9 cellular contexts compared by ENCODE assay signal in the genomic region with DNA sequence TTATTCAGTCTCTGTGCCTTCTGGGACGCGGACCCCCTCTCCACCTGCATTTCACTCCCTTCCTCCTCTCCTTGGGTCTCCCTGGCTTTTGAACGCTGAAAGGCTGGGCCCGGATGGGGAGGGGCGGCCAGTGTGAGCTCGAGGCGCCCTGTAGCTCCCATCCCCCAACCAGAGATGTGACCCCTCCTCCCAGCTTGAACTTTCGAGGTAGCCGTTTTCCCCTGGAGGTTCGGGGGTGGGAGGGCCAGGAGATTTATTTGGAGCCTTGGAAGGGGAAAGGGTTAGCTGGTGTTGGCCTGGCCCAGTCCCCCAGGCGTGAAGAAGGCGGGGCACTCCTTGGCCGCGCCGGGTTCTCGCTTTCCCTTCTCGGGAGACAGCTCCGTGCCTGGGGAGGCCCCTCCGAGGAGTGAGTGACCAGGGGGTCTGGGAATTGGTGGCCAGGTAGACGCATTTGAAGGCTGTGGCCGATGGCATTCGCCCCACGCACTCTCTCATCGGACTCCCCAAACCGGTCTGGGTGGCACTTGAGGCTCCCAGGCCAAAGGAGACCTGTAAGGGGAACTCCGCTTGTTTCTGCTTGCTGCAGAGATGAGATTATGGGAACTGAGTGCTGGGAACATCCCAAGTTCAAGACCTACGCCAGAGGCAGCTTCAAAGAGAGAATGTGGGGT. TPM values are rescaled to one million over a fixed set of nuclear protein-coding genes. Genes with fewer than 3 reads are reported as not detected.
DNase-seq lines count a peak whose midpoint lies in the region.
"Had no signal": no experiment of that assay in that cellular context is flagged by ENCODE, and none has a peak within 500 bp of the region (broad histone marks: within the 10 kb centered on the region; RNA-seq: fewer than 3 reads in every experiment).

No MANE protein-coding gene starts in this region.

- peaks cover 8 to 30% of the 10 kb centered on the region in 2 donors for H3K36me3 Mint-ChIP-seq in CD4-positive, alpha-beta memory T cell
- H3K36me3 Mint-ChIP-seq in activated naive CD4-positive, alpha-beta T cell treated with anti-CD3 and anti-CD28 coated beads for 36 hours (ENCODE audit: low read depth) = peaks cover 8% of the 10 kb centered on the region

- peak overlapping the region; percentile 17 for H4K12ac ChIP-seq in trophoblast cell (ENCODE audit: low read depth, low read length)

- WGBS in trophoblast cell (ENCODE audit: extremely low coverage, insufficient coverage, insufficient read length) = no CpG with 5 or more reads among the region's 27 CpGs

- H3K27ac Mint-ChIP-seq in CD4-positive, alpha-beta memory T cell = peak overlapping the region; percentile 32 to 91 (median 85)
- no peak overlapping the region for H3K27ac Mint-ChIP-seq in activated naive CD4-positive, alpha-beta T cell treated with anti-CD3 and anti-CD28 coated beads for 36 hours

- no peak overlapping the region for H2BK120ac ChIP-seq in trophoblast cell (ENCODE audit: insufficient read depth, low read length, poor library complexity)

- no peak overlapping the region for H3K4ac ChIP-seq in trophoblast cell (ENCODE audit: low read depth, low read length)

- intact Hi-C loops in CD4-positive, alpha-beta memory T cell (cut with micrococcal nuclease) = no loop called here
- intact Hi-C loops in activated naive CD4-positive, alpha-beta T cell treated with anti-CD3 and anti-CD28 coated beads for 36 hours (cut with micrococcal nuclease) = loop anchor here (2.0 to 10.0 kb wide), 3 partner anchors 25 to 1161 kb away; no protein-coding TSS in a partner anchor
- intact Hi-C loops in cardiac septum (cut with DNase I) = loop anchor here (2.0 to 10.0 kb wide), 3 partner anchors 141 to 1045 kb away; a partner anchor contains a TSS

- H3K14ac ChIP-seq in trophoblast cell (ENCODE audit: low read length) = peak overlapping the region; percentile 9

- no peak overlapping the region for H2BK12ac ChIP-seq in trophoblast cell (ENCODE audit: low read length)

- peaks cover 6% of the 10 kb centered on the region for H3K36me3 ChIP-seq in CD4-positive, alpha-beta memory T cell (ENCODE audit: insufficient read depth, low read length)
- peaks cover 0 to 5% of the 10 kb centered on the region in 2 experiments for H3K36me3 ChIP-seq in trophoblast cell (ENCODE audit: control insufficient read depth in 1 of 2, insufficient read depth in 2 of 2, low read length in 2 of 2)

- no peak overlapping the region for H2BK5ac ChIP-seq in trophoblast cell (ENCODE audit: low read depth, low read length, poor library complexity)

- H3K23ac ChIP-seq in trophoblast cell (ENCODE audit: low read length) = no peak overlapping the region

- peak overlapping the region; percentile 87 for H3K4me2 ChIP-seq in trophoblast cell (ENCODE audit: low read length)

- CTCF ChIA-PET in CD4-positive, alpha-beta memory T cell (lab: Charles Lee; ENCODE audit: partially characterized antibody) = interaction anchor here (0.6 to 1.4 kb wide), 4 partner anchors 9 to 285 kb away, joined by 3 to 8 read pairs (median 4); no protein-coding TSS in a partner anchor
- CTCF ChIA-PET in activated naive CD4-positive, alpha-beta T cell treated with anti-CD3 and anti-CD28 coated beads for 36 hours (lab: Charles Lee) = interaction anchor here (1.2 to 5.8 kb wide), 2 partner anchors 118 to 142 kb away, joined by 5 to 42 read pairs; a partner anchor contains a TSS

- H3K9me3 Mint-ChIP-seq in CD4-positive, alpha-beta memory T cell = no peaks in the 10 kb centered on the region
- H3K9me3 Mint-ChIP-seq in activated naive CD4-positive, alpha-beta T cell treated with anti-CD3 and anti-CD28 coated beads for 36 hours = no peaks in the 10 kb centered on the region

- no peaks in the 10 kb centered on the region for H3K27me3 ChIP-seq in CD4-positive, alpha-beta memory T cell (ENCODE audit: insufficient read depth, low read length)
- H3K27me3 ChIP-seq in trophoblast cell (ENCODE audit: insufficient read depth, low read length) = no peaks in the 10 kb centered on the region

- H3K4me3 ChIP-seq in CD4-positive, alpha-beta memory T cell (ENCODE audit: low read length in 2 of 2) = peak overlapping the region; percentile 43 to 73
- H3K4me3 ChIP-seq in Jurkat, Clone E6-1 (ENCODE audit: low read length) = peak overlapping the region; percentile 68
- H3K4me3 ChIP-seq in trophoblast cell (ENCODE audit: low read depth, low read length) = peak overlapping the region; percentile 77

- H2AK5ac ChIP-seq in trophoblast cell (ENCODE audit: low read length) = no peak overlapping the region

- POLR2A ChIA-PET in CD4-positive, alpha-beta memory T cell (lab: Charles Lee; ENCODE audit: partially characterized antibody) = interaction anchor here (1.0 to 1.7 kb wide), 3 partner anchors 8 to 418 kb away, joined by 4 to 5 read pairs (median 4); a partner anchor contains a TSS

- H4K8ac ChIP-seq in trophoblast cell (ENCODE audit: low read depth, low read length) = peak overlapping the region; percentile 50

- peak overlapping the region; percentile 81 for H2AFZ ChIP-seq in trophoblast cell (ENCODE audit: insufficient read depth, low read length, poor library complexity)

- H3K4me3 Mint-ChIP-seq in CD4-positive, alpha-beta memory T cell = peak overlapping the region; percentile 91 to 95 (median 93)
- H3K4me3 Mint-ChIP-seq in activated naive CD4-positive, alpha-beta T cell treated with anti-CD3 and anti-CD28 coated beads for 36 hours = peak overlapping the region; percentile 88

- H3K79me2 ChIP-seq in trophoblast cell (ENCODE audit: control insufficient read depth, insufficient read depth, low read length, poor library complexity) = peaks cover 2% of the 10 kb centered on the region

- peak in 4 of 5 donors; percentile 4 to 20 (median 8) for DNase-seq in CD4-positive, alpha-beta memory T cell
- DNase-seq in Jurkat, Clone E6-1 (ENCODE audit: low read depth, low spot score) = no peak
- DNase-seq in activated naive CD4-positive, alpha-beta T cell treated with anti-CD3 and anti-CD28 coated beads for 36 hours = peak; percentile 25
- DNase-seq in cardiac septum (ENCODE audit: low spot score) = peak; percentile 78
- DNase-seq in trophoblast cell = peak; percentile 34 to 50
- no peak for DNase-seq in NCI-H2196 treated with DMSO at 0.1 percent for 48 hours (lab: John Stamatoyannopoulos, UW; ENCODE audit: unreplicated experiment)
- DNase-seq in NCI-H345 (lab: John Stamatoyannopoulos, UW) = no peak
- no peak for DNase-seq in NCI-H748 treated with DMSO at 0.1 percent for 48 hours (lab: John Stamatoyannopoulos, UW)

- peak overlapping the region; percentile 38 for H3K27ac ChIP-seq in CD4-positive, alpha-beta memory T cell (ENCODE audit: low read depth, low read length)
- no peak overlapping the region for H3K27ac ChIP-seq in trophoblast cell (ENCODE audit: low read depth, low read length)

- H3K9me3 ChIP-seq in CD4-positive, alpha-beta memory T cell (ENCODE audit: control insufficient read depth in 1 of 2, low read length in 2 of 2) = no peaks in the 10 kb centered on the region
- no peaks in the 10 kb centered on the region for H3K9me3 ChIP-seq in trophoblast cell (ENCODE audit: insufficient read depth, low read depth, low read length)

- peak overlapping the region; percentile 13 for H3K18ac ChIP-seq in trophoblast cell (ENCODE audit: low read length)

- peaks cover 6% of the 10 kb centered on the region for H3K79me1 ChIP-seq in trophoblast cell (ENCODE audit: low read length)

- peak overlapping the region; percentile 14 for H3K9ac ChIP-seq in trophoblast cell (ENCODE audit: low read length)

- no peak overlapping the region for H4K91ac ChIP-seq in trophoblast cell (ENCODE audit: low read depth, low read length)

- peaks cover 17% of the 10 kb centered on the region for H3K4me1 ChIP-seq in CD4-positive, alpha-beta memory T cell (ENCODE audit: insufficient read depth, low read length)
- peaks cover 5 to 6% of the 10 kb centered on the region in 2 experiments for H3K4me1 ChIP-seq in trophoblast cell (ENCODE audit: control insufficient read depth in 1 of 2, insufficient read depth in 2 of 2, low read length in 2 of 2)

- peaks cover 17 to 45% (median 22%) of the 10 kb centered on the region in 4 donors for H3K4me1 Mint-ChIP-seq in CD4-positive, alpha-beta memory T cell
- peaks cover 26% of the 10 kb centered on the region for H3K4me1 Mint-ChIP-seq in activated naive CD4-positive, alpha-beta T cell treated with anti-CD3 and anti-CD28 coated beads for 36 hours (ENCODE audit: low read depth)

- no peaks in the 10 kb centered on the region for H3K27me3 Mint-ChIP-seq in CD4-positive, alpha-beta memory T cell
- no peaks in the 10 kb centered on the region for H3K27me3 Mint-ChIP-seq in activated naive CD4-positive, alpha-beta T cell treated with anti-CD3 and anti-CD28 coated beads for 36 hours (ENCODE audit: low read depth)

RNA-seq across cellular contexts. Expression of a gene that starts 0.9 kb away (rescaled TPM):
- total RNA-seq in CD4-positive, alpha-beta memory T cell = 10 to 100 TPM; 18.3 to 18.6 TPM
- polyA plus RNA-seq in CD4-positive, alpha-beta memory T cell = 10 to 100 TPM; 15.0 to 23.3 TPM
- polyA plus RNA-seq in Jurkat, Clone E6-1 (2012; ENCODE audit: insufficient read depth, insufficient read length) = 21.0 TPM
- total RNA-seq in activated naive CD4-positive, alpha-beta T cell treated with anti-CD3 and anti-CD28 coated beads for 36 hours = 10 to 100 TPM; 13.3 to 14.5 TPM
- total RNA-seq in cardiac septum = 104 TPM
- polyA plus RNA-seq in trophoblast cell (2013) = 11.4 and 12.0 TPM in 2 replicates

RNA-seq across cellular contexts. Expression of a gene that starts 8.8 kb away (rescaled TPM):
- not detected for total RNA-seq in CD4-positive, alpha-beta memory T cell
- not detected for polyA plus RNA-seq in CD4-positive, alpha-beta memory T cell
- polyA plus RNA-seq in Jurkat, Clone E6-1 (2012; ENCODE audit: insufficient read depth, insufficient read length) = not detected
- total RNA-seq in activated naive CD4-positive, alpha-beta T cell treated with anti-CD3 and anti-CD28 coated beads for 36 hours = not detected
- total RNA-seq in cardiac septum = 0.40 TPM
- 0.04 and 0.07 TPM in 2 replicates for polyA plus RNA-seq in trophoblast cell (2013)
- total RNA-seq: lung microvascular endothelial cell had no signal

RNA-seq across cellular contexts. Expression of a gene that starts 52.0 kb away (rescaled TPM):
- not detected for total RNA-seq in CD4-positive, alpha-beta memory T cell
- not detected for polyA plus RNA-seq in CD4-positive, alpha-beta memory T cell
- polyA plus RNA-seq in Jurkat, Clone E6-1 (2012; ENCODE audit: insufficient read depth, insufficient read length) = not detected
- not detected for total RNA-seq in activated naive CD4-positive, alpha-beta T cell treated with anti-CD3 and anti-CD28 coated beads for 36 hours
- not detected for total RNA-seq in cardiac septum
- not detected in 2 replicates for polyA plus RNA-seq in trophoblast cell (2013)

Comparison
In these comparisons a context has a peak if more than half of its experiments do, and no peak if none do; other contexts are left out.
1. DNase-seq: peak in CD4-positive, alpha-beta memory T cell (4 of 5), activated naive CD4-positive, alpha-beta T cell treated with anti-CD3 and anti-CD28 coated beads for 36 hours (single experiment), cardiac septum (single experiment) and trophoblast cell (2 of 2); none in Jurkat, Clone E6-1 (single experiment), NCI-H2196 treated with DMSO at 0.1 percent for 48 hours (single experiment), NCI-H345 (single experiment) and NCI-H748 treated with DMSO at 0.1 percent for 48 hours (single experiment).
2. Peak in every context shown above with its lines, with median percentiles within 50 percentile points of each other: H3K4me3 ChIP-seq.